In the genomic region with DNA sequence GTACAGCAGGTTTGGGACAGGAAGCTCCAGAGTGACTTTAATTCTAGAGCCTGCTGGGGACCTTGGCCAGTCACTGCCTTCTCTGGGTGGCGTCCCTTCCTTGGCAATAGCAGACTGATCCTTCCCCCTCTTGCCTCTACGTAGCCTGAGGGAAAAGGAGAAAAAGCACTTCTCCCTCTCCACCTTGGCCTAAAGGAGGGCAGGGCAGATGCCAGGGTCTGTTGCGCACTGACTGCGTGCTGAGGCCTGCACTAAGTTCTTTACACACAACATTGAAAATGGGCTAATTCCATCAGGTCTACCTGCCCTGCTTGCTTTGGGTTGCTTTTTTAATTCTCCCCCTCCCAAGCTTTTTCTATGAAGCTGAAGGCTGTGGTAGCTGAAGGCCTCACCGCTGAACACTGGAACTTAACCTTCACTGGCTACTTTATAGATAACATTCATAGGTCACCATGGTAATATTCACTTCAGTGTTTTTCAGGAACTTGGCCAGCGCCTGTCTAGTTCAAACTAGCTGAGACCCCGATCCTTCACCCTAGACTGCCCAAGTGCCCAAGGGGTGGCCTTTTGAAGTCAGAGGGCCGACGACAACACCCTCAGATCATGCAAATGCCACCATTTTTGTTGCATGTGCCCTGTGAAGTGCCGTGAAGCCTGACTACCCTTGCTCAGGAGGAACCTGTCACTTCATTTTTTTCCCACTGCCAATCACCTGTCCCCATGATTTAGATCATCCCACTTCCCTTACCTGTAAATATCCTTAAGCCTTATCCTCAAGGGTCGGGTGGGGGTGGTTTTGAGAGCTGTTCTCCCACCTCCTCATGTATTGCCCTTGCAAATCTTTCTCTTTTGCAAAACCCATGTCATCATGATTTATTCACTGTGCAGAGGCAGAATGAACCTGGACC, we compare ENCODE assay signal across 16 cellular contexts. TPM values are rescaled to one million over a fixed set of nuclear protein-coding genes. Genes with fewer than 3 reads are reported as not detected.
"Had no signal": no experiment of that assay in that cellular context is flagged by ENCODE, and none has a peak within 500 bp of the region (broad histone marks: within the 10 kb centered on the region; RNA-seq: fewer than 3 reads in every experiment).

No MANE protein-coding gene starts in this region.

- H3K9me3 Mint-ChIP-seq: activated T-cell treated with anti-CD3 and anti-CD28 coated beads, Interleukin-2, amount 50 U/mL, for 4 hours had no signal

- H3K9me3 ChIP-seq: breast epithelium, esophagus muscularis mucosa, neutrophil, tibial nerve had no signal

- H3K27ac ChIP-seq: breast epithelium, dorsolateral prefrontal cortex, esophagus muscularis mucosa, neutrophil, tibial nerve had no signal

- H3K27me3 ChIP-seq: breast epithelium, dorsolateral prefrontal cortex, esophagus muscularis mucosa, neutrophil, tibial nerve had no signal

- ATAC-seq: activated T-cell treated with anti-CD3 and anti-CD28 coated beads, Interleukin-2, amount 50 U/mL, for 4 hours; SK-N-SH treated with all-trans-retinoic acid at 6 μM for 48 hours; T-helper 17 cell had no signal

- H3K27me3 Mint-ChIP-seq: activated naive CD8-positive, alpha-beta T cell; T-helper 17 cell had no signal

- H3K4me3 ChIP-seq: breast epithelium, dorsolateral prefrontal cortex, esophagus muscularis mucosa, tibial nerve had no signal

- H3K4me1 ChIP-seq: breast epithelium had no signal

- H3K4me3 Mint-ChIP-seq: activated naive CD8-positive, alpha-beta T cell; activated T-cell treated with anti-CD3 and anti-CD28 coated beads, Interleukin-2, amount 50 U/mL, for 4 hours; T-helper 17 cell had no signal

- H3K36me3 ChIP-seq: breast epithelium, neutrophil, tibial nerve had no signal

- DNase-seq: activated effector memory CD4-positive, alpha-beta T cell treated with anti-CD3 and anti-CD28 coated beads, Interleukin-2, amount 50 U/mL, for 16 hours; activated T-cell treated with anti-CD3 and anti-CD28 coated beads, Interleukin-2, amount 50 U/mL, for 4 hours; anterior cingulate cortex; dorsolateral prefrontal cortex; foreskin fibroblast; head of caudate nucleus; stimulated activated CD4-positive, alpha-beta T cell treated with anti-CD3 and anti-CD28 coated beads, Interleukin-15, amount 100 ng/mL, for 24 hours; stimulated activated CD4-positive, alpha-beta T cell treated with anti-CD3 and anti-CD28 coated beads, Interleukin-4, amount 100 ng/mL, for 24 hours; T-helper 17 cell had no signal

RNA-seq across cellular contexts. Expression of a gene that starts 28.7 kb away (rescaled TPM):
- total RNA-seq: myocyte had no signal
